ENCODE assay signal across 14 cellular contexts in genomic region chr2:96920801-96921560, GRCh38.
"Had no signal": no experiment of that assay in that cellular context is flagged by ENCODE, and none has a peak within 500 bp of the region (broad histone marks: within the 10 kb centered on the region; RNA-seq: fewer than 3 reads in every experiment).

No MANE protein-coding gene starts in this region.

- DNase-seq: activated CD4-positive, alpha-beta memory T cell treated with anti-CD3 and anti-CD28 coated beads, Interleukin-2, amount 10 ng/mL, durations not matched to agents 7 days and 5 days; activated CD4-positive, alpha-beta T cell treated with anti-CD3 and anti-CD28 coated beads for 36 hours; activated effector memory CD4-positive, alpha-beta T cell treated with Interleukin-2 at 50 U/mL for 16 hours; activated T-cell treated with anti-CD3 and anti-CD28 coated beads, Interleukin-2, amount 50 U/mL, for 48 hours; anterior cingulate cortex; gastrocnemius medialis; head of caudate nucleus; mammary epithelial cell; stimulated activated CD4-positive, alpha-beta T cell treated with anti-CD3 and anti-CD28 coated beads, Interleukin-2, amount 100 ng/mL, for 24 hours; stimulated activated naive CD8-positive, alpha-beta T cell treated with anti-CD3 and anti-CD28 coated beads, Interleukin-15, Interleukin-2, amounts not matched to agents 100 U/mL and 50 U/mL, for 24 hours; substantia nigra; T-helper 17 cell; tibial artery; WERI-Rb-1 had no signal

- H3K27ac Mint-ChIP-seq: activated CD4-positive, alpha-beta memory T cell treated with anti-CD3 and anti-CD28 coated beads, Interleukin-2, amount 10 ng/mL, durations not matched to agents 7 days and 5 days; activated CD4-positive, alpha-beta T cell treated with anti-CD3 and anti-CD28 coated beads for 36 hours had no signal

- H3K27me3 Mint-ChIP-seq: activated CD4-positive, alpha-beta T cell treated with anti-CD3 and anti-CD28 coated beads for 36 hours; T-helper 17 cell had no signal

- ATAC-seq: activated CD4-positive, alpha-beta T cell treated with anti-CD3 and anti-CD28 coated beads for 36 hours; gastrocnemius medialis; stimulated activated naive CD8-positive, alpha-beta T cell treated with anti-CD3 and anti-CD28 coated beads, Interleukin-15, Interleukin-2, amounts not matched to agents 100 U/mL and 50 U/mL, for 24 hours; T-helper 17 cell had no signal

- H3K4me3 Mint-ChIP-seq: activated CD4-positive, alpha-beta memory T cell treated with anti-CD3 and anti-CD28 coated beads, Interleukin-2, amount 10 ng/mL, durations not matched to agents 7 days and 5 days; activated CD4-positive, alpha-beta T cell treated with anti-CD3 and anti-CD28 coated beads for 36 hours; T-helper 17 cell had no signal
